Comparison of ENCODE assay signal across 1 cellular context in genomic region chr6:1827984-1828793, GRCh38.
TF ChIP-seq lines count a peak whose summit lies in the region.

No MANE protein-coding gene starts in this region.

TF ChIP-seq in HEK293, 187 proteins besides CTCF, POLR2A, EP300 and RAD21 (continued from another document):
- TF ChIP-seq ZNF610 (tag by site-specific recombination; IDR thresholded peaks at IDR 0.05; ENCODE audit: borderline replicate concordance) (peak; percentile 21; the same call in 1 of the 2 replicates), ZNF558 (tag by site-specific recombination; IDR thresholded peaks at IDR 0.05) (peak; percentile 98)
